Comparison of ENCODE assay signal across 3 cellular contexts in the genomic region with DNA sequence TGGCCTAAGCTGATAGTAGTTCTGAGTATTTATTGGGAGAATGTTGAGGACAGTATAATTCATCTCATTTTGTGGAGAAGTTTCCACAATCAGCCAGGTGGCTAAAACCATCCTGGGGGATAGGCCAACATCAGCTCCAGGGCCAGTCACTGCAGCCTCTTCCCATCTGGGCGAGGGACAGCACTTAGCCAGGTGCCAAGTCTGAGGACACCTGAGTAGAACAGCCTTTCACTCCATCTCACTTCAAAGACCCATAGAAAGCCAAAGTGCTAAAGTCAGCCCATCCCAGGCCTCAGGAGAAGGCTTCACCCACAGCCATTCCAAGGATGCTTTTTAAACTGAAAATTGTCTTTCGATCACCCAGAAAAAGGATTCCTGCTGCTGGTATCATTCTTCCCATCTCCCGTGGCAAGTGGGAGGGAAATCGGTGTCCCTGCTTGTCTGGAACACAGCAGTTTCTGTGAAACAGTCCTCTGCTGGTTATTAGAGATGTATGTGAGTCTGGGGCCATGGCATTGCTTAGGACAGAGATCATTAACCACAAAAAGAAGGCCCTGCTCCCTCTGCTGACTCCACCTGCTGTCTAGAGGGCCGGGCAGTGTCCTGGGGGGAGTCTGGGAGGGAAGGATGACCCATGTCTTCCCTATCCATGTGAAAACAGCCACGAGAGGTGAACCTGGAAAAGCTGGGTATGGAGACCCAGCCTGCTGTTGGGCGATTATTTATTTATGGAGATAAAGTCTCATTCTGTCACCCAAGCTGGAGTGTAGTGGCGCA.
TF ChIP-seq lines count a peak whose summit lies in the region.

No MANE protein-coding gene starts in this region.

TF ChIP-seq in A549, 52 proteins besides CTCF, POLR2A, EP300 and RAD21:
- TF ChIP-seq PHF8 (IDR thresholded peaks at IDR 0.05; ENCODE audit: borderline replicate concordance, low read depth) (no peak), HDAC2 (IDR thresholded peaks at IDR 0.05) (no peak), HOXB13 (CRISPR knock-in tag; IDR thresholded peaks at IDR 0.05; ENCODE audit: low read depth) (no peak)

TF ChIP-seq in GM23338, 12 proteins besides CTCF, POLR2A, EP300 and RAD21 (continues in another document):
- TF ChIP-seq JUNB (IDR thresholded peaks at IDR 0.05; ENCODE audit: unreplicated experiment) (no peak), POLR2AphosphoS5 (IDR thresholded peaks at IDR 0.05; ENCODE audit: low read depth) (no peak), ZNF462 (CRISPR knock-in tag; IDR thresholded peaks at IDR 0.05) (no peak), ZNF114 (CRISPR knock-in tag; IDR thresholded peaks at IDR 0.05) (no peak), REST (IDR thresholded peaks at IDR 0.05; ENCODE audit: unreplicated experiment) (no peak), STAT1 (IDR thresholded peaks at IDR 0.05; ENCODE audit: unreplicated experiment) (no peak), NANOG (IDR thresholded peaks at IDR 0.05; ENCODE audit: borderline replicate concordance) (no peak), ZNF331 (CRISPR knock-in tag; IDR thresholded peaks at IDR 0.05; ENCODE audit: low read depth) (no peak), EZH2phosphoT487 (IDR thresholded peaks at IDR 0.05; ENCODE audit: unreplicated experiment) (no peak)

TF ChIP-seq in GM12878, 131 proteins besides CTCF, POLR2A, EP300 and RAD21:
- TF ChIP-seq POLR2AphosphoS2 (IDR thresholded peaks at IDR 0.05; ENCODE audit: low read depth, low read length) (peak; percentile 35; the same call in 1 of the 2 replicates), BMI1 (IDR thresholded peaks at IDR 0.05; ENCODE audit: borderline replicate concordance) (no peak), MYB (IDR thresholded peaks at IDR 0.05; ENCODE audit: borderline replicate concordance, low read depth, low read length) (no peak)
